8 cellular contexts compared by ENCODE assay signal in the genomic region with DNA sequence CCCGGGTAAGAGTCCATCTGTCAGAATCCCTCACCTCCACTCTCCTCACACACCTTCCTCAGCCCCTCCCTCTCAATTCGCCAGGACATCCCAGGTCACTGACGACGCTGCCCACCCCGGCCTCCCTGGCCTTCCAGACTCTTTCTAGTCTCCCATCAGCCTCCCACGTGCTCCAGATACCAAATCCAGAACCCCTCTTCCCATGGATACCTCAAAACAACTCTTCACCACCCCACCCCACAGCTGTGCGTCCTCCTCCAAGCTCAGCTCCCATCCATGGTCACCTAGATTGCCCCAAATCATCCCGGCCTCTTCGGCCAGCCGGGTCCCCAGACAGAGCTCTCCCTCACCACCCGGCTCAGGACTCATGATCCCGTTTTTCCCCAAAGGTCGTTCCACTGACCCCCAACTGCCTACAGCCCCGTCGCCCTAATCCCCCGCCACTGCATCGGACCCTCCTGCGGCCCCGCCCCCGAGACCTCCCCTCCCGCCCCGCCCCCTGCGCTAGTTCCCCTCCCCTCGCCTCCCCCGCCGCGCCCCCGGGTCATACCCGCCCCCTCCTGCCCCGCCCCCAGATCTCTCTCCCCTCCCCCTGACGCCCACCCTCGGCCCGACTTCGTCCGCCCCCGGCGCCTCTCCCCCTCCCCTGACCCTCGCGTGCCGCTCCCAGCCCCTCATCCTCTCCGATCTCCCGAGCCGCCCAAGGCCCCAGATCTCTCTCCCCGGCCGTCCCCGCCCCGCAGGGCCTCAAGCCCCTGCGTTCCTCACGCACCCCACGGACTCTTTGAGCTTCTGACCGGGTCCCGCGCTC. TPM values are rescaled to one million over a fixed set of nuclear protein-coding genes. Genes with fewer than 3 reads are reported as not detected.
DNase-seq lines count a peak whose midpoint lies in the region; ATAC-seq and TF ChIP-seq lines count a peak whose summit lies in the region.

No MANE protein-coding gene starts in this region.

- H3K4me1 ChIP-seq in effector memory CD4-positive, alpha-beta T cell (ENCODE audit: control insufficient read depth, insufficient read depth, low read length, poor library complexity, severe bottlenecking) = peaks cover 16% of the 10 kb centered on the region

- ATAC-seq in memory B cell (ENCODE audit: low read depth) = peak; percentile 38
- ATAC-seq in stimulated activated naive CD8-positive, alpha-beta T cell treated with anti-CD3 and anti-CD28 coated beads, Interleukin-15, amount 100 ng/mL, for 72 hours = peak; percentile 24

- peak overlapping the region; percentile 74 for H3K27ac ChIP-seq in effector memory CD4-positive, alpha-beta T cell (ENCODE audit: insufficient read depth, low read length, poor library complexity, severe bottlenecking)

- no peaks in the 10 kb centered on the region for H3K9me3 Mint-ChIP-seq in memory B cell
- no peaks in the 10 kb centered on the region for H3K9me3 Mint-ChIP-seq in stimulated activated naive CD8-positive, alpha-beta T cell treated with anti-CD3 and anti-CD28 coated beads, Interleukin-15, amount 100 ng/mL, for 72 hours

- peak; percentile 60 for DNase-seq in AG10803 (ENCODE audit: low read depth)
- peak; percentile 45 for DNase-seq in GM19240 (ENCODE audit: insufficient read length, low spot score)
- DNase-seq in LHCN-M2 (ENCODE audit: low read depth) = peak; percentile 39
- DNase-seq in effector memory CD4-positive, alpha-beta T cell = peak in 2 of 3 donors; percentile 22 to 41
- peak in 1 of 2 donors; percentile 43 for DNase-seq in memory B cell (ENCODE audit: low spot score in 2 of 2)
- no peak for DNase-seq in stimulated activated naive CD8-positive, alpha-beta T cell treated with anti-CD3 and anti-CD28 coated beads, Interleukin-15, amount 100 ng/mL, for 72 hours
- DNase-seq in SKM-1 (lab: John Stamatoyannopoulos, UW; ENCODE audit: unreplicated experiment) = no peak

- no peak for TF ChIP-seq CTCF in AG10803 (conservative IDR thresholded peaks at IDR 0.05; ENCODE audit: low read length)
- no peak for TF ChIP-seq CTCF in WI38 (IDR thresholded peaks at IDR 0.05; ENCODE audit: low read depth, low read length)

- no peaks in the 10 kb centered on the region for H3K27me3 ChIP-seq in effector memory CD4-positive, alpha-beta T cell (replicated peaks; ENCODE audit: control insufficient read depth, insufficient read depth, low read length, poor library complexity, severe bottlenecking)

- peak overlapping the region; percentile 88 for H3K4me3 Mint-ChIP-seq in memory B cell
- H3K4me3 Mint-ChIP-seq in stimulated activated naive CD8-positive, alpha-beta T cell treated with anti-CD3 and anti-CD28 coated beads, Interleukin-15, amount 100 ng/mL, for 72 hours = peak overlapping the region; percentile 90 to 95

- H3K27ac Mint-ChIP-seq in memory B cell = peak overlapping the region; percentile 95
- peak overlapping the region; percentile 90 to 97 for H3K27ac Mint-ChIP-seq in stimulated activated naive CD8-positive, alpha-beta T cell treated with anti-CD3 and anti-CD28 coated beads, Interleukin-15, amount 100 ng/mL, for 72 hours

- no peaks in the 10 kb centered on the region for H3K9me3 ChIP-seq in effector memory CD4-positive, alpha-beta T cell (ENCODE audit: control insufficient read depth, low read length)

- H3K4me1 Mint-ChIP-seq in memory B cell = peaks cover 25% of the 10 kb centered on the region
- peaks cover 27% of the 10 kb centered on the region for H3K4me1 Mint-ChIP-seq in stimulated activated naive CD8-positive, alpha-beta T cell treated with anti-CD3 and anti-CD28 coated beads, Interleukin-15, amount 100 ng/mL, for 72 hours

- peaks cover 23% of the 10 kb centered on the region for H3K36me3 ChIP-seq in effector memory CD4-positive, alpha-beta T cell (ENCODE audit: control insufficient read depth, insufficient read depth, low read length)

- H3K4me3 ChIP-seq in AG10803 (ENCODE audit: low read length) (peak overlapping the region; percentile 93), WI38 (ENCODE audit: low read depth, low read length) (peak overlapping the region; percentile 91)
- peak overlapping the region; percentile 60 for H3K4me3 ChIP-seq in effector memory CD4-positive, alpha-beta T cell (ENCODE audit: insufficient read depth, low read depth, low read length, poor library complexity, severe bottlenecking)

- H3K27me3 Mint-ChIP-seq in memory B cell = no peaks in the 10 kb centered on the region
- H3K27me3 Mint-ChIP-seq in stimulated activated naive CD8-positive, alpha-beta T cell treated with anti-CD3 and anti-CD28 coated beads, Interleukin-15, amount 100 ng/mL, for 72 hours = no peaks in the 10 kb centered on the region

- peaks cover 9% of the 10 kb centered on the region for H3K36me3 Mint-ChIP-seq in memory B cell

RNA-seq across cellular contexts. Expression of a gene that starts 0.5 kb away (rescaled TPM):
- total RNA-seq in LHCN-M2 (2014; rRNA removed) = 71.9 and 85.3 TPM in 2 replicates
- 129 TPM for polyA plus RNA-seq in LHCN-M2 (2012)

RNA-seq across cellular contexts. Expression of a gene that starts 15.0 kb away (rescaled TPM):
- 65.9 and 67.3 TPM in 2 replicates for total RNA-seq in LHCN-M2 (2014; rRNA removed)
- 52.7 TPM for polyA plus RNA-seq in LHCN-M2 (2012)

RNA-seq across cellular contexts. Expression of a gene that starts 54.6 kb away (rescaled TPM):
- total RNA-seq in LHCN-M2 (2014; rRNA removed) = 36.5 and 51.9 TPM in 2 replicates
- 22.1 TPM for polyA plus RNA-seq in LHCN-M2 (2012)

RNA-seq across cellular contexts. Expression of a gene that starts 56.7 kb away (rescaled TPM):
- total RNA-seq in LHCN-M2 (2014; rRNA removed) = 208 and 261 TPM in 2 replicates
- polyA plus RNA-seq in LHCN-M2 (2012) = 177 TPM

Comparison
In these comparisons a context has a peak if more than half of its experiments do, and no peak if none do; other contexts are left out.
1. DNase-seq: peak in AG10803 (single experiment), GM19240 (single experiment), LHCN-M2 (single experiment) and effector memory CD4-positive, alpha-beta T cell (2 of 3); none in stimulated activated naive CD8-positive, alpha-beta T cell treated with anti-CD3 and anti-CD28 coated beads, Interleukin-15, amount 100 ng/mL, for 72 hours (0 of 2) and SKM-1 (single experiment).
2. Peak in every context shown above with its lines, with median percentiles within 50 percentile points of each other: H3K4me3 ChIP-seq.